ENCODE assay signal across 1 cellular context in genomic region chr12:111442301-111443045, GRCh38.
TF ChIP-seq lines count a peak whose summit lies in the region.

No MANE protein-coding gene starts in this region.

TF ChIP-seq in H1, 55 proteins besides CTCF, POLR2A, EP300 and RAD21:
- no peak for TF ChIP-seq FOSL1 (IDR thresholded peaks at IDR 0.05; ENCODE audit: insufficient read depth, low read depth, low read length)
- peak; percentile 28; the same call in 1 of the 2 replicates for TF ChIP-seq POLR2AphosphoS5 (IDR thresholded peaks at IDR 0.05; ENCODE audit: low read depth, low read length)
- TF ChIP-seq JUN (IDR thresholded peaks at IDR 0.05; ENCODE audit: low read depth, low read length), result no peak
TF ChIP-seq in H1: peak in this region for 1.
